9 cellular contexts compared by ENCODE assay signal in genomic region chr4:57426779-57427395, GRCh38.
A peak's percentile ranks its signal among the peaks of the same experiment; 100 is the strongest.
DNase-seq lines count a peak whose midpoint lies in the region; ATAC-seq, FAIRE-seq and TF ChIP-seq lines count a peak whose summit lies in the region.
"Had no signal": no experiment of that assay in that cellular context is flagged by ENCODE, and none has a peak within 500 bp of the region (broad histone marks: within the 10 kb centered on the region; RNA-seq: fewer than 3 reads in every experiment).

No MANE protein-coding gene starts in this region.

- H4K91ac ChIP-seq in H1 (replicated peaks; ENCODE audit: insufficient read length, low read length) (no peak overlapping the region), mesenchymal stem cell (ENCODE audit: low read length) (no peak overlapping the region)

- no peak overlapping the region for H3K9ac ChIP-seq in SK-N-MC (ENCODE audit: insufficient read length)
- H3K9ac ChIP-seq in H1 (replicated peaks in 1 of 4; ENCODE audit: extremely low read depth in 1 of 4, low read depth in 3 of 4, low read length in 3 of 4): no peak overlapping the region
- H3K9ac ChIP-seq in mesenchymal stem cell (ENCODE audit: low read length): no peak overlapping the region

- H2AFZ ChIP-seq in GM23338 (no peak overlapping the region), H1 (ENCODE audit: low read length) (no peak overlapping the region), mesenchymal stem cell (ENCODE audit: low read depth, low read length) (no peak overlapping the region)

- H3K27ac Mint-ChIP-seq in activated CD8-positive, alpha-beta memory T cell treated with anti-CD3 and anti-CD28 coated beads, Interleukin-2, amount 10 ng/mL, durations not matched to agents 7 days and 5 days: no peak overlapping the region
- no peak overlapping the region for H3K27ac Mint-ChIP-seq in GM23338
- H3K27ac Mint-ChIP-seq: immature natural killer cell had no signal

- 0 out of 2 replicates have a peak, but pooled peaks cover 3% of the 10 kb centered on the region for H3K9me2 ChIP-seq in GM23338 (ENCODE audit: insufficient read depth)

- H3K4ac ChIP-seq in H1 (replicated peaks; ENCODE audit: insufficient read length, low read depth, low read length) (no peak overlapping the region), mesenchymal stem cell (ENCODE audit: low read depth in 1 of 2, low read length in 2 of 2) (no peak overlapping the region)

- ATAC-seq in activated CD8-positive, alpha-beta memory T cell treated with anti-CD3 and anti-CD28 coated beads, Interleukin-2, amount 10 ng/mL, durations not matched to agents 7 days and 5 days: no peak
- ATAC-seq in GM23338: peak; percentile 96

- no peak overlapping the region for H3K4me2 ChIP-seq in GM23338
- no peak overlapping the region for H3K4me2 ChIP-seq in H1 (ENCODE audit: insufficient read depth in 1 of 2, low read depth in 2 of 2, low read length in 2 of 2)
- H3K4me2 ChIP-seq in mesenchymal stem cell (ENCODE audit: low read length, poor library complexity, severe bottlenecking): no peak overlapping the region

- H3K23me2 ChIP-seq in H1 (ENCODE audit: low read depth, low read length): no peaks in the 10 kb centered on the region

- no peaks in the 10 kb centered on the region for H3K27me3 Mint-ChIP-seq in activated CD8-positive, alpha-beta memory T cell treated with anti-CD3 and anti-CD28 coated beads, Interleukin-2, amount 10 ng/mL, durations not matched to agents 7 days and 5 days
- peaks cover 4% of the 10 kb centered on the region for H3K27me3 Mint-ChIP-seq in GM23338 (ENCODE audit: insufficient read depth, low read depth, poor library complexity)

- H4K20me1 ChIP-seq in GM23338 (replicated peaks; ENCODE audit: insufficient read depth) (no peaks in the 10 kb centered on the region), H1 (replicated peaks in 1 of 2; ENCODE audit: control insufficient read depth in 1 of 2, insufficient read depth in 2 of 2, low read length in 2 of 2) (no peaks in the 10 kb centered on the region)

- no peaks in the 10 kb centered on the region for H3K36me3 ChIP-seq in GM23338 (ENCODE audit: insufficient read depth)
- no peaks in the 10 kb centered on the region for H3K36me3 ChIP-seq in SK-N-MC (ENCODE audit: insufficient read depth, low read length)
- no peaks in the 10 kb centered on the region; a peak in 1 of 8 replicates for H3K36me3 ChIP-seq in H1 (ENCODE audit: control insufficient read depth in 2 of 4, insufficient read depth in 4 of 4, low read length in 3 of 4)
- no peaks in the 10 kb centered on the region for H3K36me3 ChIP-seq in mesenchymal stem cell (ENCODE audit: control insufficient read depth in 1 of 2, insufficient read depth in 2 of 2, low read depth in 1 of 2, low read length in 2 of 2)
- H3K36me3 ChIP-seq in transverse colon: no peaks in the 10 kb centered on the region

- peak; percentile 94 to 95 for TF ChIP-seq RAD21 in H1 (IDR thresholded peaks at IDR 0.05 in 1 of 2, conservative IDR thresholded peaks at IDR 0.05 in 1 of 2; ENCODE audit: low read depth in 2 of 2, low read length in 2 of 2)

- H2BK5ac ChIP-seq in H1 (ENCODE audit: low read depth, low read length): no peak overlapping the region
- H2BK5ac ChIP-seq in mesenchymal stem cell (ENCODE audit: low read depth, low read length, poor library complexity, severe bottlenecking): no peak overlapping the region

- 28% methylated on average over 11 of the region's 11 CpGs; no CpG with 5 or more reads in 1 of the 2 experiments for WGBS in H1 (ENCODE audit: extremely low coverage in 1 of 2, insufficient coverage in 1 of 2, insufficient read length in 1 of 2, insufficient replicate concordance in 2 of 2, low coverage in 1 of 2, low lambda C conversion rate in 2 of 2, missing lambda C conversion rate in 1 of 2), 2 experiments
- 20% methylated on average over 7 of the region's 11 CpGs for WGBS in mesenchymal stem cell
- WGBS in transverse colon (ENCODE audit: low coverage in 1 of 2), 2 donors: 11 to 14% methylated on average over 3 to 11 of the region's 11 CpGs

- H2BK12ac ChIP-seq in H1 (ENCODE audit: low read depth, low read length): no peak overlapping the region
- H2BK12ac ChIP-seq in mesenchymal stem cell (ENCODE audit: low read length in 2 of 2): no peak overlapping the region

- no peaks in the 10 kb centered on the region for H3K4me1 Mint-ChIP-seq in activated CD8-positive, alpha-beta memory T cell treated with anti-CD3 and anti-CD28 coated beads, Interleukin-2, amount 10 ng/mL, durations not matched to agents 7 days and 5 days
- H3K4me1 Mint-ChIP-seq in GM23338: no peaks in the 10 kb centered on the region; the same call in 1 of the 3 replicates
- H3K4me1 Mint-ChIP-seq: immature natural killer cell had no signal

- H3K23ac ChIP-seq in H1 (ENCODE audit: insufficient read length) (no peak overlapping the region), mesenchymal stem cell (ENCODE audit: low read length in 2 of 2) (no peak overlapping the region)

- H3K56ac ChIP-seq in H1 (replicated peaks; ENCODE audit: insufficient read length, low read depth, low read length): no peak overlapping the region

- no peak overlapping the region for H3K4me3 ChIP-seq in GM23338
- H3K4me3 ChIP-seq in SK-N-MC: no peak overlapping the region
- no peak overlapping the region for H3K4me3 ChIP-seq in H1 (ENCODE audit: extremely low read depth in 1 of 4, insufficient read depth in 2 of 4, low read depth in 3 of 4, low read length in 4 of 4)
- H3K4me3 ChIP-seq in mesenchymal stem cell (ENCODE audit: insufficient read depth in 1 of 2, low read depth in 1 of 2, low read length in 2 of 2): no peak overlapping the region
- no peak overlapping the region for H3K4me3 ChIP-seq in transverse colon

- no peaks in the 10 kb centered on the region for H3K4me1 ChIP-seq in GM23338 (ENCODE audit: insufficient read depth)
- no peaks in the 10 kb centered on the region for H3K4me1 ChIP-seq in H1 (replicated peaks in 1 of 4; ENCODE audit: control insufficient read depth in 3 of 4, insufficient read depth in 4 of 4, low read length in 3 of 4)
- H3K4me1 ChIP-seq in mesenchymal stem cell (ENCODE audit: control insufficient read depth, insufficient read depth, low read depth, low read length): no peaks in the 10 kb centered on the region
- no peaks in the 10 kb centered on the region for H3K4me1 ChIP-seq in transverse colon

- POLR2A ChIA-PET in H1 (lab: Charles Lee; ENCODE audit: partially characterized antibody): no interaction called here

- H3K4me3 Mint-ChIP-seq in activated CD8-positive, alpha-beta memory T cell treated with anti-CD3 and anti-CD28 coated beads, Interleukin-2, amount 10 ng/mL, durations not matched to agents 7 days and 5 days: no peak overlapping the region
- H3K4me3 Mint-ChIP-seq in GM23338: no peak overlapping the region
- H3K4me3 Mint-ChIP-seq: immature natural killer cell had no signal

- H3K14ac ChIP-seq in H1 (ENCODE audit: insufficient read length) (no peak overlapping the region), mesenchymal stem cell (ENCODE audit: low read length in 2 of 2) (no peak overlapping the region)

- H3K18ac ChIP-seq in H1 (ENCODE audit: extremely low read depth, low read length) (no peak overlapping the region), mesenchymal stem cell (ENCODE audit: low read depth in 1 of 2, low read length in 2 of 2) (no peak overlapping the region)

- H2AK5ac ChIP-seq in H1 (ENCODE audit: low read depth, low read length): no peak overlapping the region
- no peak overlapping the region for H2AK5ac ChIP-seq in mesenchymal stem cell (ENCODE audit: low read length, severe bottlenecking)

- H3K9me3 Mint-ChIP-seq in activated CD8-positive, alpha-beta memory T cell treated with anti-CD3 and anti-CD28 coated beads, Interleukin-2, amount 10 ng/mL, durations not matched to agents 7 days and 5 days (ENCODE audit: low read depth): no peaks in the 10 kb centered on the region
- peaks cover 15% of the 10 kb centered on the region for H3K9me3 Mint-ChIP-seq in GM23338

- H3K79me1 ChIP-seq in H1 (ENCODE audit: low read depth, low read length) (no peaks in the 10 kb centered on the region), mesenchymal stem cell (replicated peaks; ENCODE audit: low read length, poor library complexity, severe bottlenecking) (no peaks in the 10 kb centered on the region)

- H3K27ac ChIP-seq in GM23338 (ENCODE audit: low read depth) (no peak overlapping the region), SK-N-MC (no peak overlapping the region), H1 (ENCODE audit: low read depth, low read length) (no peak overlapping the region), mesenchymal stem cell (ENCODE audit: low read length, poor library complexity, severe bottlenecking) (no peak overlapping the region), transverse colon (no peak overlapping the region)

- H2BK15ac ChIP-seq in H1 (ENCODE audit: low read length) (no peak overlapping the region), mesenchymal stem cell (ENCODE audit: low read depth, poor library complexity, severe bottlenecking) (no peak overlapping the region)

- FAIRE-seq in H1 (lab: Jason Lieb, UNC): peak; percentile 79

- peak; percentile 47 for DNase-seq in activated CD8-positive, alpha-beta memory T cell treated with anti-CD3 and anti-CD28 coated beads, Interleukin-2, amount 10 ng/mL, durations not matched to agents 7 days and 5 days
- no peak for DNase-seq in activated CD8-positive, alpha-beta memory T cell treated with anti-CD3 and anti-CD28 coated beads, Interleukin-2, amount 50 U/mL, for 4 hours
- DNase-seq in GM23338 (ENCODE audit: low spot score) (peak; percentile 90), M059J (ENCODE audit: low read depth) (peak; percentile 60), SK-N-MC (ENCODE audit: low read depth, low spot score) (peak; percentile 64), H1 (ENCODE audit: low read depth in 1 of 2, low spot score in 2 of 2) (peak; percentile 66 to 81), mesenchymal stem cell (peak; percentile 69), transverse colon (peak; percentile 66)

- no peak overlapping the region for H4K5ac ChIP-seq in H1 (ENCODE audit: insufficient read length, low read depth, low read length)

- TF ChIP-seq POLR2A in H1 (IDR thresholded peaks at IDR 0.05; ENCODE audit: control extremely low read depth in 1 of 2, low read depth in 2 of 2, low read length in 2 of 2) (no peak), transverse colon (IDR thresholded peaks at IDR 0.05) (no peak)

- H3K9me3 ChIP-seq in SK-N-MC (ENCODE audit: low read depth, low read length) (no peaks in the 10 kb centered on the region), H1 (ENCODE audit: insufficient read depth in 2 of 2, low read depth in 1 of 2, low read length in 1 of 2) (peaks cover 7 to 10% of the 10 kb centered on the region in 2 experiments; a peak in 3 of 4 replicates), mesenchymal stem cell (ENCODE audit: control insufficient read depth, low read length) (no peaks in the 10 kb centered on the region), transverse colon (no peaks in the 10 kb centered on the region)

- H2BK20ac ChIP-seq in H1 (ENCODE audit: low read length): no peak overlapping the region

- intact Hi-C loops in transverse colon (cut with DNase I; ENCODE audit: low total_unique reads): no loop called here

- H3K27me3 ChIP-seq in GM23338 (ENCODE audit: insufficient read depth) (no peaks in the 10 kb centered on the region), H1 (replicated peaks in 1 of 4; ENCODE audit: control insufficient read depth in 3 of 4, extremely low read depth in 1 of 4, insufficient read depth in 3 of 4, low read length in 3 of 4) (no peaks in the 10 kb centered on the region), mesenchymal stem cell (ENCODE audit: control insufficient read depth in 1 of 2, insufficient read depth in 1 of 2, low read length in 2 of 2) (peaks cover 5 to 19% of the 10 kb centered on the region in 2 experiments), transverse colon (no peaks in the 10 kb centered on the region)

- no peak for TF ChIP-seq EP300 in H1 (IDR thresholded peaks at IDR 0.05; ENCODE audit: borderline replicate concordance in 1 of 2, low read depth in 2 of 2, low read length in 2 of 2)
- TF ChIP-seq EP300 in transverse colon (IDR thresholded peaks at IDR 0.05; ENCODE audit: low read depth): no peak

- H3K79me2 ChIP-seq in GM23338 (replicated peaks; ENCODE audit: insufficient read depth): no peaks in the 10 kb centered on the region
- no peaks in the 10 kb centered on the region for H3K79me2 ChIP-seq in H1 (ENCODE audit: control insufficient read depth in 1 of 2, insufficient read depth in 2 of 2, low read length in 2 of 2)

- H4K8ac ChIP-seq in H1 (ENCODE audit: extremely low read depth, insufficient read depth, low read length) (no peak overlapping the region), mesenchymal stem cell (ENCODE audit: low read length) (no peak overlapping the region)

- peak; percentile 76 to 95 for TF ChIP-seq CTCF in GM23338 (conservative IDR thresholded peaks at IDR 0.05; ENCODE audit: low read depth in 2 of 2)
- peak; percentile 71 to 92 (median 88) for TF ChIP-seq CTCF in H1 (IDR thresholded peaks at IDR 0.05; ENCODE audit: control extremely low read depth in 1 of 3, insufficient read depth in 1 of 3, low read depth in 1 of 3, low read length in 3 of 3)
- TF ChIP-seq CTCF in transverse colon (IDR thresholded peaks at IDR 0.05): peak; percentile 49 to 73 (median 57)

- CTCF ChIA-PET in activated CD8-positive, alpha-beta memory T cell treated with anti-CD3 and anti-CD28 coated beads, Interleukin-2, amount 10 ng/mL, durations not matched to agents 7 days and 5 days (lab: Charles Lee): interaction anchor here (0.7 to 1.2 kb wide), 4 partner anchors 14 to 667 kb away, joined by 3 read pairs; no protein-coding TSS in a partner anchor
- CTCF ChIA-PET in H1 (lab: Charles Lee; ENCODE audit: partially characterized antibody): interaction anchor here (0.5 to 7.8 kb wide), 42 partner anchors 9 to 1004 kb away, joined by 3 to 96 read pairs (median 4); no protein-coding TSS in a partner anchor

- in situ Hi-C loops in transverse colon (cut with MboI; ENCODE audit: low pct_ligation_motif_present in 1 of 4, low pct_unique_long_range_greater_than_20kb in 1 of 4, low sequenced_read_pairs in 3 of 4): no loop called here

- H3F3A ChIP-seq in GM23338 (replicated peaks; ENCODE audit: low read depth): no peaks in the 10 kb centered on the region

- H2BK120ac ChIP-seq in H1 (replicated peaks; ENCODE audit: low read depth, low read length) (no peak overlapping the region), mesenchymal stem cell (ENCODE audit: low read depth, low read length) (no peak overlapping the region)

- no peaks in the 10 kb centered on the region for H3K36me3 Mint-ChIP-seq in activated CD8-positive, alpha-beta memory T cell treated with anti-CD3 and anti-CD28 coated beads, Interleukin-2, amount 10 ng/mL, durations not matched to agents 7 days and 5 days
- peaks cover 10% of the 10 kb centered on the region for H3K36me3 Mint-ChIP-seq in GM23338 (ENCODE audit: low read depth)
- H3K36me3 Mint-ChIP-seq: immature natural killer cell had no signal
